In the genomic region with DNA sequence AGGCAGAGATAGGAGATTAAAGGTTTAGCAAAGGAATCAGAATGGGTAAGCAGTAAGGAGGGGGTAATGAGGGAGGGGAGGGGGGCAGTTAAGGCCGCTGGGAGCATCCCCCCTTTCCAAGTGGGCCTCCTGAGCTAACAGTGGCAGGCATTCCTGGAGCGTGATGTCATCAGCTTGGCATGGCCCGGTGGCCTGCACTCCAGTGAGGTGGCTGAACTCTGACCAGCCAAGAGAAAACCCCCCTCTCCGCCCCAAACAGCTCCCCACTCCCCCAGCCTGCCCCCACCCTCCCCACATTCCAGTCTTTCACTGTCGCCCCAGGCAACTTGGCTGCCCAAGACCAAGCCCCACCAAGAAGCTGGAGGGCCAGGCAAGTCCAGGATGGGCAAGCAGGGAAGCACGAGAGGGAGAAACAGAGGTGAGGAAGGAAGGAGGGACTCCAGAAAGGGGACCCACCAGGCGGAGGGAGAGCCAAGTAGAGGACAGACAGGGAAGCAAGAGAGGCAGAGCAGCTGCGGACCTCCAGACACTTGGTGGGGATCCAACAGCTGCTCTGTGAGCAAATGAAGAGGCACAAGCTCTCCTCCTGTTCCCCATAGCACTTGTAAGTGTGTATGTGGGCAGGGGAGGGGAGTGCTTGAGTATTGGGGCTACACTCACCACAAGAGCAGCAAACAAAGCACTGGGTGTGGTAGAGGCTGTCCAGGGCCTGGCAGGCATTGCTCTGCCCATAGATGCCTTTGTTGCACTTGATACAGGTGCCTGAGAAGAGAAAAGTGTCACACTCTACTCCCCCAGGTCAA, we compare ENCODE assay signal across 1 cellular context.
A peak's percentile ranks its signal among the peaks of the same experiment; 100 is the strongest.
TF ChIP-seq lines count a peak whose summit lies in the region.

No MANE protein-coding gene starts in this region.

TF ChIP-seq in endothelial cell of umbilical vein, 7 proteins besides CTCF, POLR2A, EP300 and RAD21:
- TF ChIP-seq MYC (IDR thresholded peaks at IDR 0.05; ENCODE audit: low read depth, low read length): no peak
- TF ChIP-seq POLR2AphosphoS5 (IDR thresholded peaks at IDR 0.05; ENCODE audit: insufficient read depth, low read depth, low read length): peak; percentile 48
- peak; percentile 29 for TF ChIP-seq FOS (IDR thresholded peaks at IDR 0.05; ENCODE audit: borderline replicate concordance, insufficient read depth, low read length)
- TF ChIP-seq GATA2 (IDR thresholded peaks at IDR 0.05; ENCODE audit: insufficient read depth, insufficient read length, low read depth, low read length): no peak
- peak; percentile 61 for TF ChIP-seq JUN (IDR thresholded peaks at IDR 0.05; ENCODE audit: borderline replicate concordance, insufficient read depth, insufficient read length, low read depth)
